Comparison of ENCODE assay signal across 15 cellular contexts in the genomic region with DNA sequence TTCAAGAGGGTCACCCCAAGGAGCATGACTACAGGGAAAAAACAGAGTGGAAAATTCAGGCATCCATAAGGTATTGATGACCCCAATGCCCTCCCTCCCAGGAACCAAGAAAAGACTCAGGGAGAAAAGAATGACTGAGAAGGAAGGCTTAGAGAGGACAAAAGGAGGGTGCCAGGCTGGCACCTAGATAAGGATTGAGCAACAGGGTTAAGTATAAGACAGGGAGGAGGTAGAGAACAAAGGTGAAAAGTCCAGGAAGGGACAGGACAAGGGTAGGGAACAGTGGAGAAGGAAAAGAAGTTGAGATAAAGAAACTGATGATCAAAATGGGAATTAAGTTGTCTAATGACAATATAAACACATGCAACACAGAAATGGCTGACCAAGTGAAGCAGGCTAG. TPM values are rescaled to one million over a fixed set of nuclear protein-coding genes. Genes with fewer than 3 reads are reported as not detected.
A peak's percentile ranks its signal among the peaks of the same experiment; 100 is the strongest.
DNase-seq lines count a peak whose midpoint lies in the region; ATAC-seq and TF ChIP-seq lines count a peak whose summit lies in the region.
"Had no signal": no experiment of that assay in that cellular context is flagged by ENCODE, and none has a peak within 500 bp of the region (broad histone marks: within the 10 kb centered on the region; RNA-seq: fewer than 3 reads in every experiment).

No MANE protein-coding gene starts in this region.

- no peak for ATAC-seq in activated CD8-positive, alpha-beta memory T cell treated with anti-CD3 and anti-CD28 coated beads, Interleukin-2, amount 10 ng/mL, durations not matched to agents 7 days and 5 days
- no peak for ATAC-seq in effector memory CD8-positive, alpha-beta T cell (replicated peaks)
- no peak for ATAC-seq in left colon
- ATAC-seq: lower lobe of right lung, right lobe of liver had no signal

- peak overlapping the region; percentile 23 for H3K4me3 Mint-ChIP-seq in activated CD8-positive, alpha-beta memory T cell treated with anti-CD3 and anti-CD28 coated beads, Interleukin-2, amount 10 ng/mL, durations not matched to agents 7 days and 5 days
- H3K4me3 Mint-ChIP-seq in HFFc6 (peak overlapping the region; percentile 63), osteocyte (ENCODE audit: unreplicated experiment) (peak overlapping the region; percentile 62)
- H3K4me3 Mint-ChIP-seq in effector memory CD8-positive, alpha-beta T cell, result peak overlapping the region in 1 of 2 donors; percentile 57

- H3K27me3 Mint-ChIP-seq in activated CD8-positive, alpha-beta memory T cell treated with anti-CD3 and anti-CD28 coated beads, Interleukin-2, amount 10 ng/mL, durations not matched to agents 7 days and 5 days, result no peaks in the 10 kb centered on the region
- H3K27me3 Mint-ChIP-seq in HFFc6 (ENCODE audit: insufficient read depth) (peaks cover 5% of the 10 kb centered on the region; the same call in 1 of the 2 replicates), osteocyte (ENCODE audit: unreplicated experiment) (no peaks in the 10 kb centered on the region)
- H3K27me3 Mint-ChIP-seq in effector memory CD8-positive, alpha-beta T cell, result no peaks in the 10 kb centered on the region

- intact Hi-C loops in left colon (cut with DNase I, micrococcal nuclease), result no loop called here

- H3K4me1 Mint-ChIP-seq in activated CD8-positive, alpha-beta memory T cell treated with anti-CD3 and anti-CD28 coated beads, Interleukin-2, amount 10 ng/mL, durations not matched to agents 7 days and 5 days, result peaks cover 45% of the 10 kb centered on the region
- H3K4me1 Mint-ChIP-seq in HFFc6 (ENCODE audit: low read depth) (peaks cover 34% of the 10 kb centered on the region), osteocyte (ENCODE audit: unreplicated experiment) (peaks cover 22% of the 10 kb centered on the region)
- peaks cover 33 to 43% of the 10 kb centered on the region in 2 donors for H3K4me1 Mint-ChIP-seq in effector memory CD8-positive, alpha-beta T cell (ENCODE audit: low read depth in 2 of 2)

- CTCF ChIA-PET in activated CD8-positive, alpha-beta memory T cell treated with anti-CD3 and anti-CD28 coated beads, Interleukin-2, amount 10 ng/mL, durations not matched to agents 7 days and 5 days (lab: Charles Lee), result interaction anchor here (2.1 to 33.6 kb wide), 3 partner anchors 9 to 149 kb away, joined by 10 to 734 read pairs (median 24); a partner anchor contains a TSS

- TF ChIP-seq CTCF in HFFc6 (IDR thresholded peaks at IDR 0.05), result no peak
- no peak for TF ChIP-seq CTCF in osteocyte (IDR thresholded peaks at IDR 0.05)

- H3K36me3 Mint-ChIP-seq in activated CD8-positive, alpha-beta memory T cell treated with anti-CD3 and anti-CD28 coated beads, Interleukin-2, amount 10 ng/mL, durations not matched to agents 7 days and 5 days, result peaks cover 33% of the 10 kb centered on the region
- H3K36me3 Mint-ChIP-seq in HFFc6 (ENCODE audit: low read depth) (peaks cover 20% of the 10 kb centered on the region), osteocyte (ENCODE audit: unreplicated experiment) (peaks cover 26% of the 10 kb centered on the region)
- peaks cover 83% of the 10 kb centered on the region for H3K36me3 Mint-ChIP-seq in effector memory CD8-positive, alpha-beta T cell (ENCODE audit: insufficient read depth)

- H3K27ac Mint-ChIP-seq in activated CD8-positive, alpha-beta memory T cell treated with anti-CD3 and anti-CD28 coated beads, Interleukin-2, amount 10 ng/mL, durations not matched to agents 7 days and 5 days, result peak overlapping the region; percentile 50
- no peak overlapping the region; the same call in 1 of the 2 replicates for H3K27ac Mint-ChIP-seq in HFFc6
- H3K27ac Mint-ChIP-seq in effector memory CD8-positive, alpha-beta T cell, result peak overlapping the region; percentile 99
- peak overlapping the region; percentile 40 for H3K27ac Mint-ChIP-seq in osteocyte (ENCODE audit: unreplicated experiment)

- H3K9me3 Mint-ChIP-seq in activated CD8-positive, alpha-beta memory T cell treated with anti-CD3 and anti-CD28 coated beads, Interleukin-2, amount 10 ng/mL, durations not matched to agents 7 days and 5 days (ENCODE audit: low read depth), result no peaks in the 10 kb centered on the region
- H3K9me3 Mint-ChIP-seq in HFFc6 (no peaks in the 10 kb centered on the region), osteocyte (ENCODE audit: unreplicated experiment) (no peaks in the 10 kb centered on the region)
- no peaks in the 10 kb centered on the region for H3K9me3 Mint-ChIP-seq in effector memory CD8-positive, alpha-beta T cell

- DNase-seq in activated CD8-positive, alpha-beta memory T cell treated with anti-CD3 and anti-CD28 coated beads, Interleukin-2, amount 10 ng/mL, durations not matched to agents 7 days and 5 days, result no peak
- DNase-seq in activated CD8-positive, alpha-beta memory T cell treated with anti-CD3 and anti-CD28 coated beads, Interleukin-2, amount 50 U/mL, for 4 hours, result no peak
- DNase-seq in HFFc6 (no peak), osteocyte (ENCODE audit: extremely low spot score, unreplicated experiment) (no peak), NCI-H2171 treated with DMSO at 0.1 percent for 48 hours (lab: John Stamatoyannopoulos, UW) (no peak), left colon (no peak), cerebellum (ENCODE audit: low spot score) (no peak)
- DNase-seq in effector memory CD8-positive, alpha-beta T cell, result no peak
- DNase-seq: activated naive CD4-positive, alpha-beta T cell treated with anti-CD3 and anti-CD28 coated beads, Interleukin-2, amount 50 U/mL, for 16 hours; esophagus squamous epithelium; lower lobe of right lung; NCI-H1105; NCI-H82; right lobe of liver; uterus had no signal

RNA-seq across cellular contexts. Expression of a gene that starts 2.5 kb away (rescaled TPM):
- total RNA-seq in activated CD8-positive, alpha-beta memory T cell treated with anti-CD3 and anti-CD28 coated beads, Interleukin-2, amount 10 ng/mL, durations not matched to agents 7 days and 5 days, result 10 to 100 TPM; 47.3 to 78.1 TPM
- total RNA-seq in HFFc6 (2021; fragmentation: NEBNext Ultra II Directional; extraction: Animal tissue kit (Norgen Biotek cat#: 25700)), result 100 to 1,000 TPM in 2 of 6 experiments, 10 to 100 TPM in 4; 78.2 to 117 (median 88.4) TPM
- total RNA-seq in osteocyte (60.0 and 62.0 TPM in 2 replicates), left colon (10 to 100 TPM; 43.1 to 55.0 TPM), cerebellum (28.2 TPM)

RNA-seq across cellular contexts. Expression of a gene that starts 27.4 kb away (rescaled TPM):
- total RNA-seq in activated CD8-positive, alpha-beta memory T cell treated with anti-CD3 and anti-CD28 coated beads, Interleukin-2, amount 10 ng/mL, durations not matched to agents 7 days and 5 days, result 10 to 100 TPM; 49.7 to 51.5 TPM
- total RNA-seq in HFFc6 (2021; fragmentation: NEBNext Ultra II Directional; extraction: Animal tissue kit (Norgen Biotek cat#: 25700)), result 10 to 100 TPM; 53.2 to 60.6 (median 55.6) TPM
- total RNA-seq in osteocyte, result 63.9 and 68.6 TPM in 2 replicates
- total RNA-seq in left colon, result 10 to 100 TPM; 53.4 to 73.3 TPM
- total RNA-seq in cerebellum, result 80.2 TPM

RNA-seq across cellular contexts. Expression of a gene that starts 58.7 kb away (rescaled TPM):
- 10 to 100 TPM; 31.6 to 44.9 TPM for total RNA-seq in activated CD8-positive, alpha-beta memory T cell treated with anti-CD3 and anti-CD28 coated beads, Interleukin-2, amount 10 ng/mL, durations not matched to agents 7 days and 5 days
- total RNA-seq in HFFc6 (2021; fragmentation: NEBNext Ultra II Directional; extraction: Animal tissue kit (Norgen Biotek cat#: 25700)), result 1 to 10 TPM in 1 of 6 experiments, under 1 TPM in 5; 0.23 to 1.1 (median 0.57) TPM
- total RNA-seq in osteocyte (2.7 TPM in 2 replicates), left colon (1 to 10 TPM; 7.6 to 10.0 TPM), cerebellum (5.2 TPM)
